Comparison of ENCODE assay signal across 23 cellular contexts in genomic region chr13:113598081-113598410, GRCh38. TPM values are rescaled to one million over a fixed set of nuclear protein-coding genes. Genes with fewer than 3 reads are reported as not detected.
DNase-seq lines count a peak whose midpoint lies in the region; ATAC-seq and TF ChIP-seq lines count a peak whose summit lies in the region.
"Had no signal": no experiment of that assay in that cellular context is flagged by ENCODE, and none has a peak within 500 bp of the region (broad histone marks: within the 10 kb centered on the region; RNA-seq: fewer than 3 reads in every experiment).

No MANE protein-coding gene starts in this region.

- H3K36me3 Mint-ChIP-seq in activated T-cell treated with anti-CD3 and anti-CD28 coated beads, Interleukin-2, amount 50 U/mL, for 4 hours (ENCODE audit: insufficient read depth): peaks cover 16% of the 10 kb centered on the region

- H3K27me3 ChIP-seq in lower lobe of right lung (ENCODE audit: low read depth) (no peaks in the 10 kb centered on the region), upper lobe of right lung (no peaks in the 10 kb centered on the region)
- H3K27me3 ChIP-seq: BLaER1 treated with 17β-estradiol and CSF1 and Interleukin-3, amounts not matched to agents 10 nM and 100 nM; Peyer's patch; SJSA1 had no signal

- H3K36me3 ChIP-seq in lower lobe of right lung (peaks cover 16% of the 10 kb centered on the region), upper lobe of right lung (no peaks in the 10 kb centered on the region)

- no peak overlapping the region for H3K4me3 Mint-ChIP-seq in activated T-cell treated with anti-CD3 and anti-CD28 coated beads, Interleukin-2, amount 50 U/mL, for 4 hours

- no peak overlapping the region for H3K4me3 ChIP-seq in coronary artery
- no peak overlapping the region for H3K4me3 ChIP-seq in lower lobe of right lung
- H3K4me3 ChIP-seq in upper lobe of right lung: no peak overlapping the region
- H3K4me3 ChIP-seq: GM12878, Peyer's patch, SJSA1 had no signal

- H3K27ac ChIP-seq in coronary artery: no peak overlapping the region
- no peak overlapping the region for H3K27ac ChIP-seq in lower lobe of right lung
- H3K27ac ChIP-seq in upper lobe of right lung: no peak overlapping the region
- H3K27ac ChIP-seq: BLaER1 treated with 17β-estradiol and CSF1 and Interleukin-3, amounts not matched to agents 10 nM and 100 nM; Peyer's patch; SJSA1 had no signal

- DNase-seq in activated T-cell treated with anti-CD3 and anti-CD28 coated beads, Interleukin-2, amount 50 U/mL, for 1 hour: peak; percentile 4
- DNase-seq in activated T-cell treated with anti-CD3 and anti-CD28 coated beads, Interleukin-2, amount 50 U/mL, for 4 hours: no peak
- peak; percentile 50 for DNase-seq in coronary artery (ENCODE audit: low spot score)
- peak; percentile 22 for DNase-seq in lower lobe of right lung
- DNase-seq in upper lobe of right lung: peak; percentile 35
- DNase-seq in NCI-H2107 (lab: John Stamatoyannopoulos, UW): no peak
- DNase-seq: 8988T; CD4-positive, alpha-beta memory T cell; DMS 273 treated with DMSO at 0.1 percent for 48 hours; DMS79 treated with DMSO at 0.1 percent for 48 hours; Kasumi-1; NCI-H2081; NCI-H2171 treated with DMSO at 0.1 percent for 48 hours; NCI-H524 treated with DMSO at 0.1 percent for 48 hours had no signal

- no peaks in the 10 kb centered on the region for H3K9me3 Mint-ChIP-seq in activated T-cell treated with anti-CD3 and anti-CD28 coated beads, Interleukin-2, amount 50 U/mL, for 4 hours

- intact Hi-C loops in lower lobe of right lung (cut with DNase I): no loop called here
- intact Hi-C loops in upper lobe of right lung (cut with DNase I): no loop called here

- H3K27me3 Mint-ChIP-seq in activated T-cell treated with anti-CD3 and anti-CD28 coated beads, Interleukin-2, amount 50 U/mL, for 4 hours (ENCODE audit: low read depth): no peaks in the 10 kb centered on the region
- H3K27me3 Mint-ChIP-seq: CD4-positive, alpha-beta memory T cell had no signal

- no peak for TF ChIP-seq CTCF in coronary artery (IDR thresholded peaks at IDR 0.05)
- no peak for TF ChIP-seq CTCF in lower lobe of right lung (IDR thresholded peaks at IDR 0.05)
- no peak for TF ChIP-seq CTCF in upper lobe of right lung (IDR thresholded peaks at IDR 0.05)

- H3K9me3 ChIP-seq in lower lobe of right lung (no peaks in the 10 kb centered on the region), upper lobe of right lung (no peaks in the 10 kb centered on the region)
- H3K9me3 ChIP-seq: Caco-2, Peyer's patch had no signal

- H3K4me1 ChIP-seq in lower lobe of right lung: no peaks in the 10 kb centered on the region
- no peaks in the 10 kb centered on the region for H3K4me1 ChIP-seq in upper lobe of right lung
- H3K4me1 ChIP-seq: Caco-2, Peyer's patch, SJSA1 had no signal

- ATAC-seq in activated T-cell treated with anti-CD3 and anti-CD28 coated beads, Interleukin-2, amount 50 U/mL, for 4 hours: no peak
- no peak for ATAC-seq in lower lobe of right lung
- no peak for ATAC-seq in upper lobe of right lung
- ATAC-seq in HG02885 (IDR thresholded peaks at IDR 0.05; ENCODE audit: poor library complexity, unreplicated experiment): no peak
- ATAC-seq: GM12878 had no signal

- peaks cover 9% of the 10 kb centered on the region for H3K4me1 Mint-ChIP-seq in activated T-cell treated with anti-CD3 and anti-CD28 coated beads, Interleukin-2, amount 50 U/mL, for 4 hours (ENCODE audit: low read depth)

RNA-seq across cellular contexts. Expression of gene TFDP1, which starts 13.5 kb away (rescaled TPM):
- 100 to 1,000 TPM; 147 to 200 (median 172) TPM for total RNA-seq in activated T-cell treated with anti-CD3 and anti-CD28 coated beads, Interleukin-2, amount 50 U/mL, for 4 hours
- total RNA-seq in lower lobe of right lung (47.0 TPM), upper lobe of right lung (42.3 TPM)

RNA-seq across cellular contexts. Expression of gene ATP4B, which starts 60.0 kb away (rescaled TPM):
- not detected for total RNA-seq in activated T-cell treated with anti-CD3 and anti-CD28 coated beads, Interleukin-2, amount 50 U/mL, for 4 hours
- total RNA-seq in lower lobe of right lung (not detected), upper lobe of right lung (not detected)
- total RNA-seq: Caco-2; CD4-positive, alpha-beta memory T cell; GM12878; H1; MCF 10A; OCI-LY7; Peyer's patch; SJSA1 had no signal

Comparison
In these comparisons a context has a peak if more than half of its experiments do, and no peak if none do; other contexts are left out.
1. DNase-seq: peak in activated T-cell treated with anti-CD3 and anti-CD28 coated beads, Interleukin-2, amount 50 U/mL, for 1 hour (single experiment), coronary artery (single experiment), lower lobe of right lung (single experiment) and upper lobe of right lung (single experiment); none in activated T-cell treated with anti-CD3 and anti-CD28 coated beads, Interleukin-2, amount 50 U/mL, for 4 hours (single experiment) and NCI-H2107 (single experiment).